1 cellular context compared by ENCODE assay signal in the genomic region with DNA sequence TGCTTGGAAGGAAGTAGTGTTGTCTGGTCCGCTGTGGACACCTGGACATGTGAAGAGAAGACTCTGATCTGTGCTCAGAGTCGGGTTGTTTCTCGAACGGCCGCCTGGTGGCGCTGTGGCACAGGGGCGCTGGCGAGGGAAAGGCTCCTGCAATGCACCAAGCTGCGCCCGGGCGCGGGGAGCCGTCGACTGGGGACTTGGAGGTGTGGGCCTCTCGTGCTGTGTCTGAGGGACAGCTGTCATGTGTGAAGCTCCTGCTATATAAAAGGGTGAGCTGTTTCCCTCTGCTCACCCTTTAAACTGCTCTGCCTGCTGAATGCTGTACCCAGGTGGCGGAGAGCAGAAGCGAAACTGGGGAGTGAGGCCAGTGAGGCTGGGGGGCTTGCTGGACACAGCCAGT.
A peak's percentile ranks its signal among the peaks of the same experiment; 100 is the strongest.
TF ChIP-seq lines count a peak whose summit lies in the region.

No MANE protein-coding gene starts in this region.

TF ChIP-seq in HEK293, 187 proteins besides CTCF, POLR2A, EP300 and RAD21 (continued from another document):
- TF ChIP-seq, protein P1, sequence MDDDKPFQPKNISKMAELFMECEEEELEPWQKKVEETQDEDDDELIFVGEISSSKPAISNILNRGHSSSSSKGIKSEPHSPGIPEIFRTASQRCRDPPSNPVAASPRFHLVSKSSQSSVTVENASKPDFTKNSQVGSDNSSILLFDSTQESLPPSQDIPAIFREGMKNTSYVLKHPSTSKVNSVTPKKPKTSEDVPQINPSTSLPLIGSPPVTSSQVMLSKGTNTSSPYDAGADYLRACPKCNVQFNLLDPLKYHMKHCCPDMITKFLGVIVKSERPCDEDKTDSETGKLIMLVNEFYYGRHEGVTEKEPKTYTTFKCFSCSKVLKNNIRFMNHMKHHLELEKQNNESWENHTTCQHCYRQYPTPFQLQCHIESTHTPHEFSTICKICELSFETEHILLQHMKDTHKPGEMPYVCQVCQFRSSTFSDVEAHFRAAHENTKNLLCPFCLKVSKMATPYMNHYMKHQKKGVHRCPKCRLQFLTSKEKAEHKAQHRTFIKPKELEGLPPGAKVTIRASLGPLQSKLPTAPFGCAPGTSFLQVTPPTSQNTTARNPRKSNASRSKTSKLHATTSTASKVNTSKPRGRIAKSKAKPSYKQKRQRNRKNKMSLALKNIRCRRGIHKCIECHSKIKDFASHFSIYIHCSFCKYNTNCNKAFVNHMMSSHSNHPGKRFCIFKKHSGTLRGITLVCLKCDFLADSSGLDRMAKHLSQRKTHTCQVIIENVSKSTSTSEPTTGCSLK (tag by site-specific recombination; IDR thresholded peaks at IDR 0.05) = no peak
- no peak for TF ChIP-seq ZNF624 (tag by site-specific recombination; IDR thresholded peaks at IDR 0.05)
- peak; percentile 37; the same call in 1 of the 2 replicates for TF ChIP-seq ZIC2 (tag by site-specific recombination; IDR thresholded peaks at IDR 0.05)
- TF ChIP-seq GLIS2 (tag by site-specific recombination; IDR thresholded peaks at IDR 0.05) = 0 out of 2 replicates have a peak, but pooled peaks have one; percentile 30
- TF ChIP-seq ZNF311 (tag by site-specific recombination; IDR thresholded peaks at IDR 0.05; ENCODE audit: borderline replicate concordance) = no peak
- TF ChIP-seq SCRT1 (tag by site-specific recombination; IDR thresholded peaks at IDR 0.05; ENCODE audit: borderline replicate concordance) = no peak
- peak; percentile 88; the same call in 1 of the 2 replicates for TF ChIP-seq ZNF2 (tag by site-specific recombination; IDR thresholded peaks at IDR 0.05)
- TF ChIP-seq, protein P2, sequence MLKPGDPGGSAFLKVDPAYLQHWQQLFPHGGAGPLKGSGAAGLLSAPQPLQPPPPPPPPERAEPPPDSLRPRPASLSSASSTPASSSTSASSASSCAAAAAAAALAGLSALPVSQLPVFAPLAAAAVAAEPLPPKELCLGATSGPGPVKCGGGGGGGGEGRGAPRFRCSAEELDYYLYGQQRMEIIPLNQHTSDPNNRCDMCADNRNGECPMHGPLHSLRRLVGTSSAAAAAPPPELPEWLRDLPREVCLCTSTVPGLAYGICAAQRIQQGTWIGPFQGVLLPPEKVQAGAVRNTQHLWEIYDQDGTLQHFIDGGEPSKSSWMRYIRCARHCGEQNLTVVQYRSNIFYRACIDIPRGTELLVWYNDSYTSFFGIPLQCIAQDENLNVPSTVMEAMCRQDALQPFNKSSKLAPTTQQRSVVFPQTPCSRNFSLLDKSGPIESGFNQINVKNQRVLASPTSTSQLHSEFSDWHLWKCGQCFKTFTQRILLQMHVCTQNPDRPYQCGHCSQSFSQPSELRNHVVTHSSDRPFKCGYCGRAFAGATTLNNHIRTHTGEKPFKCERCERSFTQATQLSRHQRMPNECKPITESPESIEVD (tag by site-specific recombination; IDR thresholded peaks at IDR 0.05) = no peak
- TF ChIP-seq ZFP3 (tag by site-specific recombination; IDR thresholded peaks at IDR 0.05; ENCODE audit: low read depth) = no peak
- TF ChIP-seq, protein P3, sequence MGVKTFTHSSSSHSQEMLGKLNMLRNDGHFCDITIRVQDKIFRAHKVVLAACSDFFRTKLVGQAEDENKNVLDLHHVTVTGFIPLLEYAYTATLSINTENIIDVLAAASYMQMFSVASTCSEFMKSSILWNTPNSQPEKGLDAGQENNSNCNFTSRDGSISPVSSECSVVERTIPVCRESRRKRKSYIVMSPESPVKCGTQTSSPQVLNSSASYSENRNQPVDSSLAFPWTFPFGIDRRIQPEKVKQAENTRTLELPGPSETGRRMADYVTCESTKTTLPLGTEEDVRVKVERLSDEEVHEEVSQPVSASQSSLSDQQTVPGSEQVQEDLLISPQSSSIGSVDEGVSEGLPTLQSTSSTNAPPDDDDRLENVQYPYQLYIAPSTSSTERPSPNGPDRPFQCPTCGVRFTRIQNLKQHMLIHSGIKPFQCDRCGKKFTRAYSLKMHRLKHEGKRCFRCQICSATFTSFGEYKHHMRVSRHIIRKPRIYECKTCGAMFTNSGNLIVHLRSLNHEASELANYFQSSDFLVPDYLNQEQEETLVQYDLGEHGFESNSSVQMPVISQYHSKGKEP (tag by site-specific recombination; IDR thresholded peaks at IDR 0.05) = no peak
- TF ChIP-seq ZNF660 (tag by site-specific recombination; IDR thresholded peaks at IDR 0.05) = no peak
- TF ChIP-seq HOXC10 (CRISPR knock-in tag; IDR thresholded peaks at IDR 0.05) = no peak
- no peak for TF ChIP-seq ZSCAN30 (tag by site-specific recombination; IDR thresholded peaks at IDR 0.05)
- peak; percentile 62 for TF ChIP-seq ZNF654 (tag by site-specific recombination; IDR thresholded peaks at IDR 0.05; ENCODE audit: low read depth)
- TF ChIP-seq ZNF175 (tag by site-specific recombination; IDR thresholded peaks at IDR 0.05) = no peak
- TF ChIP-seq ZBTB17 (tag by site-specific recombination; IDR thresholded peaks at IDR 0.05) = no peak
- TF ChIP-seq ZNF596 (tag by site-specific recombination; IDR thresholded peaks at IDR 0.05) = no peak
- TF ChIP-seq ZNF138 (tag by site-specific recombination; IDR thresholded peaks at IDR 0.05; ENCODE audit: borderline replicate concordance) = no peak
- TF ChIP-seq ZNF391 (tag by site-specific recombination; IDR thresholded peaks at IDR 0.05; ENCODE audit: borderline replicate concordance, low read depth) = no peak
